18 cellular contexts compared by ENCODE assay signal in genomic region chr17:8911205-8911604, GRCh38. TPM values are rescaled to one million over a fixed set of nuclear protein-coding genes. Genes with fewer than 3 reads are reported as not detected.
"Had no signal": no experiment of that assay in that cellular context is flagged by ENCODE, and none has a peak within 500 bp of the region (broad histone marks: within the 10 kb centered on the region; RNA-seq: fewer than 3 reads in every experiment).

No MANE protein-coding gene starts in this region.

- H3K27ac Mint-ChIP-seq: activated naive CD4-positive, alpha-beta T cell treated with anti-CD3 and anti-CD28 coated beads, Interleukin-2, amount 10 ng/mL, durations not matched to agents 7 days and 5 days; nephron had no signal

- H3K4me3 Mint-ChIP-seq: activated naive CD4-positive, alpha-beta T cell treated with anti-CD3 and anti-CD28 coated beads, Interleukin-2, amount 10 ng/mL, durations not matched to agents 7 days and 5 days; nephron had no signal

- H3K27me3 Mint-ChIP-seq: activated naive CD4-positive, alpha-beta T cell treated with anti-CD3 and anti-CD28 coated beads, Interleukin-2, amount 10 ng/mL, durations not matched to agents 7 days and 5 days had no signal

- H3K36me3 ChIP-seq: adrenal gland, thoracic aorta had no signal

- H3K4me1 ChIP-seq: adrenal gland, psoas muscle, stomach had no signal

- H3K9me3 Mint-ChIP-seq: activated naive CD4-positive, alpha-beta T cell treated with anti-CD3 and anti-CD28 coated beads, Interleukin-2, amount 10 ng/mL, durations not matched to agents 7 days and 5 days; nephron had no signal

- H3K9me3 ChIP-seq: adrenal gland, psoas muscle, stomach, thoracic aorta had no signal

- H3K27me3 ChIP-seq: adrenal gland had no signal

- H3K27ac ChIP-seq: psoas muscle, stomach, thoracic aorta had no signal

- H3K4me3 ChIP-seq: adrenal gland, psoas muscle, stomach, thoracic aorta had no signal

- ATAC-seq: esophagus mucosa, psoas muscle had no signal

- H3K4me1 Mint-ChIP-seq: nephron had no signal

- DNase-seq: activated CD4-positive, alpha-beta T cell treated with anti-CD3 and anti-CD28 coated beads, Interleukin-2, amount 50 U/mL, for 48 hours; activated CD4-positive, CD25-positive, alpha-beta regulatory T cell; activated naive CD4-positive, alpha-beta T cell treated with anti-CD3 and anti-CD28 coated beads, Interleukin-2, amount 10 ng/mL, durations not matched to agents 7 days and 5 days; cerebellar nuclear complex; dermis blood vessel endothelial cell; glutamatergic neuron; psoas muscle; stimulated activated CD4-positive, alpha-beta T cell treated with anti-CD3 and anti-CD28 coated beads, Interleukin-4, amount 100 ng/mL, for 1 hour; stimulated activated CD8-positive, alpha-beta memory T cell treated with anti-CD3 and anti-CD28 coated beads, Interleukin-4, amount 100 ng/mL, for 48 hours; stomach; T-helper 2 cell had no signal

RNA-seq across cellular contexts. Expression of gene PIK3R6, which starts 43.7 kb away (rescaled TPM):
- total RNA-seq: dermis blood vessel endothelial cell, fibroblast of villous mesenchyme, lung microvascular endothelial cell, osteoblast had no signal

RNA-seq across cellular contexts. Expression of gene PIK3R5, which starts 54.3 kb away (rescaled TPM):
- total RNA-seq: dermis blood vessel endothelial cell, fibroblast of villous mesenchyme, lung microvascular endothelial cell had no signal
